Comparison of ENCODE assay signal across 15 cellular contexts in genomic region chr20:39775110-39775509, GRCh38.
A peak's percentile ranks its signal among the peaks of the same experiment; 100 is the strongest.
DNase-seq lines count a peak whose midpoint lies in the region; ATAC-seq and TF ChIP-seq lines count a peak whose summit lies in the region.
"Had no signal": no experiment of that assay in that cellular context is flagged by ENCODE, and none has a peak within 500 bp of the region (broad histone marks: within the 10 kb centered on the region; RNA-seq: fewer than 3 reads in every experiment).

No MANE protein-coding gene starts in this region.

- WGBS in esophagus squamous epithelium, 2 donors: 10 to 18% methylated on average over 3 of the region's 3 CpGs

- ATAC-seq in HG02970 (IDR thresholded peaks at IDR 0.05; ENCODE audit: low FRiP score, unreplicated experiment): no peak
- ATAC-seq: CD8-positive, alpha-beta T cell had no signal

- DNase-seq in AG10803 (ENCODE audit: low read depth): peak; percentile 96
- DNase-seq in NCI-H2196 treated with DMSO at 0.1 percent for 48 hours (lab: John Stamatoyannopoulos, UW; ENCODE audit: unreplicated experiment): peak; percentile 39
- DNase-seq in esophagus squamous epithelium (lab: John Stamatoyannopoulos, UW): peak; percentile 4
- no peak for DNase-seq in neural crest cell (ENCODE audit: low read depth, low spot score)
- DNase-seq in NCI-H526 (lab: John Stamatoyannopoulos, UW): no peak
- DNase-seq in Calu3: no peak
- DNase-seq in activated effector memory CD4-positive, alpha-beta T cell treated with anti-CD3 and anti-CD28 coated beads, Interleukin-2, amount 50 U/mL, for 16 hours: no peak
- DNase-seq: activated CD4-positive, CD25-positive, alpha-beta regulatory T cell treated with anti-CD3 and anti-CD28 coated beads, Interleukin-2, amount 50 U/mL, for 72 hours; activated naive CD4-positive, alpha-beta T cell treated with Interleukin-2 at 50 U/mL for 16 hours; CD8-positive, alpha-beta T cell; NCI-H2171 treated with DMSO at 0.1 percent for 48 hours; SHP77 had no signal

- intact Hi-C loops in esophagus squamous epithelium (cut with DNase I) (no loop called here), Calu3 (cut with micrococcal nuclease; ENCODE audit: unreplicated experiment) (no loop called here)

- H3K4me3 ChIP-seq in AG10803 (ENCODE audit: low read length) (no peak overlapping the region), esophagus squamous epithelium (no peak overlapping the region)
- H3K4me3 ChIP-seq: prostate gland, upper lobe of left lung had no signal

- H3K27ac Mint-ChIP-seq in neural crest cell (ENCODE audit: unreplicated experiment) (peak overlapping the region; percentile 19), Calu3 (ENCODE audit: unreplicated experiment) (no peak overlapping the region)
- H3K27ac Mint-ChIP-seq: CD8-positive, alpha-beta T cell had no signal

- no peaks in the 10 kb centered on the region for H3K27me3 ChIP-seq in esophagus squamous epithelium
- H3K27me3 ChIP-seq: upper lobe of left lung had no signal

- H3K4me1 ChIP-seq in esophagus squamous epithelium: peaks cover 8 to 29% (median 19%) of the 10 kb centered on the region in 3 donors
- H3K4me1 ChIP-seq: prostate gland, upper lobe of left lung had no signal

- peak overlapping the region in 1 of 4 donors; percentile 18 for H3K27ac ChIP-seq in esophagus squamous epithelium
- H3K27ac ChIP-seq: prostate gland, upper lobe of left lung had no signal

- H3K27me3 Mint-ChIP-seq in neural crest cell (ENCODE audit: low read depth): no peaks in the 10 kb centered on the region
- H3K27me3 Mint-ChIP-seq in Calu3 (ENCODE audit: unreplicated experiment): no peaks in the 10 kb centered on the region

- no peak for TF ChIP-seq POLR2A in esophagus squamous epithelium (IDR thresholded peaks at IDR 0.05)

- H3K9me3 Mint-ChIP-seq in neural crest cell (peaks cover 3% of the 10 kb centered on the region), Calu3 (ENCODE audit: low read depth, unreplicated experiment) (peaks cover 12% of the 10 kb centered on the region)

- H3K4me3 Mint-ChIP-seq in neural crest cell (no peak overlapping the region), Calu3 (ENCODE audit: low read depth, unreplicated experiment) (no peak overlapping the region)
- H3K4me3 Mint-ChIP-seq: CD8-positive, alpha-beta T cell had no signal

- H3K4me1 Mint-ChIP-seq in neural crest cell: peaks cover 10% of the 10 kb centered on the region
- H3K4me1 Mint-ChIP-seq in Calu3 (ENCODE audit: low read depth, unreplicated experiment): no peaks in the 10 kb centered on the region

- no peaks in the 10 kb centered on the region for H3K9me3 ChIP-seq in esophagus squamous epithelium
- H3K9me3 ChIP-seq: prostate gland, upper lobe of left lung had no signal

- TF ChIP-seq CTCF in AG10803 (conservative IDR thresholded peaks at IDR 0.05; ENCODE audit: low read length): no peak
- no peak for TF ChIP-seq CTCF in esophagus squamous epithelium (IDR thresholded peaks at IDR 0.05)
- TF ChIP-seq CTCF in neural crest cell (conservative IDR thresholded peaks at IDR 0.05): no peak
- no peak for TF ChIP-seq CTCF in Calu3 (IDR thresholded peaks at IDR 0.05; ENCODE audit: unreplicated experiment)

- H3K36me3 ChIP-seq in esophagus squamous epithelium: no peaks in the 10 kb centered on the region
- H3K36me3 ChIP-seq: prostate gland, upper lobe of left lung had no signal

- BruUV-seq in Calu3 (replicated peaks; lab: Mats Ljungman, UMichigan): no TSS peak

- CTCF ChIA-PET in Calu3 (lab: Charles Lee): no interaction called here

- H3K36me3 Mint-ChIP-seq in neural crest cell (ENCODE audit: low read depth) (peaks cover 3% of the 10 kb centered on the region), Calu3 (ENCODE audit: insufficient read depth, unreplicated experiment) (no peaks in the 10 kb centered on the region)
- H3K36me3 Mint-ChIP-seq: CD8-positive, alpha-beta T cell had no signal

Comparison
In these comparisons a context has a peak if more than half of its experiments do, and no peak if none do; other contexts are left out.
1. DNase-seq: peak in AG10803 (single experiment), NCI-H2196 treated with DMSO at 0.1 percent for 48 hours (single experiment) and esophagus squamous epithelium (single experiment); none in neural crest cell (single experiment), NCI-H526 (0 of 2), Calu3 (single experiment) and activated effector memory CD4-positive, alpha-beta T cell treated with anti-CD3 and anti-CD28 coated beads, Interleukin-2, amount 50 U/mL, for 16 hours (single experiment).